Comparison of ENCODE assay signal across 21 cellular contexts in genomic region chr11:40338062-40338461, GRCh38.
"Had no signal": no experiment of that assay in that cellular context is flagged by ENCODE, and none has a peak within 500 bp of the region (broad histone marks: within the 10 kb centered on the region; RNA-seq: fewer than 3 reads in every experiment).

No MANE protein-coding gene starts in this region.

- H2AFZ ChIP-seq: PC-9 had no signal

- FAIRE-seq: RCC 7860 had no signal

- H3K4me3 ChIP-seq: MG63, PC-9 had no signal

- DNase-seq: Karpas-422; KG1; MG63; NCI-H1092; NCI-H1105 treated with DMSO at 0.1 percent for 48 hours; NCI-H1417 treated with DMSO at 0.1 percent for 48 hours; NCI-H146; NCI-H1694 treated with DMSO at 0.1 percent for 48 hours; NCI-H1930; NCI-H2081; NCI-H2107; NCI-H2227 treated with DMSO at 0.1 percent for 48 hours; NCI-H524; NCI-H526 treated with DMSO at 0.1 percent for 48 hours; NCI-H748 treated with DMSO at 0.1 percent for 48 hours; NK-92 treated with Interleukin-12 subunit alpha and Interleukin-12 subunit beta, amount 100 ng/mL, for 24 hours; OCI-M1; PC-9; RPMI8226; SHP77 had no signal

- H3K27me3 ChIP-seq: MG63 had no signal

- H3K36me3 ChIP-seq: MG63 had no signal

- H3K27ac ChIP-seq: PC-9 had no signal

- H3K4me2 ChIP-seq: PC-9 had no signal
